ENCODE assay signal across 39 cellular contexts in the genomic region with DNA sequence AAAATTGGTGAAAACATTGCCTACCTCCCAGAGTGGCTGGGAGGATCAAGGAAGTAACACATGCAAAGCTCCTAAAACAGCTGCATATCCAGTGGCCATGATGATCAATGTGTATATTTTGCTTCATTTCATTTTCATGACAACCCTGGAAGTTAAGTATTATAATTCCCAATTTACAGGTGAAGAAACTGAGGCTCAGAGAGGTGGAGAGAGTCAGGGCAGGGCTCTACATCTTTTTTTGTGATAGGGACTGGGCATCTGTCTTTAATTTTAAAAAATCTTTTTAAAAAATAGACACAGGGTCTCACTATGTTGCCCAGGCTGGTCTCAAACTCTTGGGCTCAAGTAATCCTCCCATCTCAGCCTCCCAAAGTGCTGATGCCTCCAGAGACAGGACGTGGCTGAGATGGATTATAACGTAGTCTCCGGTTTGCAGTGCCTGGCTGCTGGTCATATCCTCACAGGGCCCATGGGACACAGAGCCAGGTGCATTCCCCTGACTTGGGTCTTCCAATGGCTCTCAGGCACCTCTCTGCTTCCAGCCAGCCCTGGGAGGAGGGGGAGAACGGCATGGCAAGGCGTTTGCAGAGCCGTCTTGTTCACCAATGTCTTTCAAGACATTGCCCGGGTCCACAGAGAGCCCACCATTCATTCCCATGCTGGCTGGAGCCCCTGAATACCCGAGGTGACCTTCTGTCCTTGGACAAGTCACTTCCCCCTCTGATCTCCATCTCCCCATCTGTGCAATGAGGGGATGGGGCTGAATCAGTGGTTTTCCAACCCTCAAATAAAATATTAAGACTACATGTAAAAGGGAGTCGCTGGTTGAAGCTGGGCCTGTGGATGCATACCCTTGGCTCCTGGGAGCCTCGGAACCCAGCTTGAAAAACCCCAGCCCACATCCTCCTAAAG. TPM values are rescaled to one million over a fixed set of nuclear protein-coding genes. Genes with fewer than 3 reads are reported as not detected.
"Had no signal": no experiment of that assay in that cellular context is flagged by ENCODE, and none has a peak within 500 bp of the region (broad histone marks: within the 10 kb centered on the region; RNA-seq: fewer than 3 reads in every experiment).

No MANE protein-coding gene starts in this region.

- ATAC-seq: gastroesophageal sphincter; stimulated activated memory B cell treated with anti-CD40 and anti-IgM and Interleukin-4, amounts not matched to agents 10 μg/mL and 1 μg/mL and 100 μg/mL, for 72 hours; stimulated activated naive CD8-positive, alpha-beta T cell treated with anti-CD3 and anti-CD28 coated beads, Interleukin-15, amount 100 ng/mL, for 72 hours had no signal

- H3K4me3 Mint-ChIP-seq: activated naive CD8-positive, alpha-beta T cell; central memory CD8-positive, alpha-beta T cell; nephron progenitor cell; stimulated activated memory B cell treated with anti-CD40 and anti-IgM and Interleukin-4, amounts not matched to agents 10 μg/mL and 1 μg/mL and 100 μg/mL, for 72 hours; stimulated activated naive CD8-positive, alpha-beta T cell treated with anti-CD3 and anti-CD28 coated beads, Interleukin-15, amount 100 ng/mL, for 72 hours; T-helper 2 cell treated with Interferon-gamma antibody and Interleukin-4, amounts not matched to agents 5 μg/mL and 100 μg/mL, for 36 hours had no signal

- H3K9me3 Mint-ChIP-seq: central memory CD8-positive, alpha-beta T cell; nephron progenitor cell; stimulated activated memory B cell treated with anti-CD40 and anti-IgM and Interleukin-4, amounts not matched to agents 10 μg/mL and 1 μg/mL and 100 μg/mL, for 72 hours; stimulated activated naive CD8-positive, alpha-beta T cell treated with anti-CD3 and anti-CD28 coated beads, Interleukin-15, amount 100 ng/mL, for 72 hours; T-helper 2 cell treated with Interferon-gamma antibody and Interleukin-4, amounts not matched to agents 5 μg/mL and 100 μg/mL, for 36 hours had no signal

- H3K27ac ChIP-seq: gastroesophageal sphincter, left lung, neutrophil, prostate gland, sigmoid colon, thyroid gland had no signal

- FAIRE-seq: bronchial epithelial cell, colon, urothelium cell line had no signal

- H3K27me3 ChIP-seq: ovary, thyroid gland had no signal

- H3K36me3 ChIP-seq: gastroesophageal sphincter, left lung, neutrophil, ovary, prostate gland, sigmoid colon, thyroid gland had no signal

- H3K4me2 ChIP-seq: smooth muscle cell had no signal

- H3K27ac Mint-ChIP-seq: activated naive CD8-positive, alpha-beta T cell; stimulated activated memory B cell treated with anti-CD40 and anti-IgM and Interleukin-4, amounts not matched to agents 10 μg/mL and 1 μg/mL and 100 μg/mL, for 72 hours; T-helper 2 cell treated with Interferon-gamma antibody and Interleukin-4, amounts not matched to agents 5 μg/mL and 100 μg/mL, for 36 hours had no signal

- DNase-seq: activated CD4-positive, alpha-beta T cell treated with anti-CD3 and anti-CD28 coated beads for 4 hours; activated CD4-positive, alpha-beta T cell treated with anti-CD3 and anti-CD28 coated beads, Interleukin-2, amount 50 U/mL, for 4 hours; activated CD8-positive, alpha-beta memory T cell treated with anti-CD3 and anti-CD28 coated beads for 24 hours; activated effector memory CD4-positive, alpha-beta T cell treated with Interleukin-2 at 50 U/mL for 16 hours; activated naive CD4-positive, alpha-beta T cell treated with Interleukin-2 at 50 U/mL for 16 hours; anterior cingulate cortex; effector memory CD4-positive, alpha-beta T cell; hippocampal formation; kidney glomerular epithelial cell; left lung; mesendoderm; nephron progenitor cell; retina; sigmoid colon; stimulated activated CD4-positive, alpha-beta T cell treated with anti-CD3 and anti-CD28 coated beads, Interleukin-1b, Interleukin-23, amount 100 ng/mL, for 48 hours; stimulated activated CD4-positive, alpha-beta T cell treated with anti-CD3 and anti-CD28 coated beads, Interleukin-4, amount 100 ng/mL, for 4 hours; stimulated activated CD8-positive, alpha-beta memory T cell treated with anti-CD3 and anti-CD28 coated beads, Interleukin-4, amount 100 ng/mL, for 48 hours; stimulated activated naive CD8-positive, alpha-beta T cell treated with anti-CD3 and anti-CD28 coated beads, Interleukin-15, amount 100 ng/mL, for 72 hours; substantia nigra; T-helper 1 cell; thyroid gland had no signal

- H3K4me3 ChIP-seq: gastroesophageal sphincter, left lung, lung, mucosa of descending colon, ovary, prostate gland, sigmoid colon, smooth muscle cell, thyroid gland had no signal

- H3K9me3 ChIP-seq: gastroesophageal sphincter, left lung, mucosa of descending colon, neutrophil, ovary, prostate gland, sigmoid colon, thyroid gland had no signal

- H3K36me3 Mint-ChIP-seq: activated naive CD8-positive, alpha-beta T cell; stimulated activated memory B cell treated with anti-CD40 and anti-IgM and Interleukin-4, amounts not matched to agents 10 μg/mL and 1 μg/mL and 100 μg/mL, for 72 hours had no signal

- H3K4me1 Mint-ChIP-seq: nephron progenitor cell had no signal

- H3K27me3 Mint-ChIP-seq: activated naive CD8-positive, alpha-beta T cell; stimulated activated naive CD8-positive, alpha-beta T cell treated with anti-CD3 and anti-CD28 coated beads, Interleukin-15, amount 100 ng/mL, for 72 hours had no signal

- H3K4me1 ChIP-seq: prostate gland, thyroid gland had no signal

RNA-seq across cellular contexts. Expression of a gene that starts 38.4 kb away (rescaled TPM):
- total RNA-seq: bronchial epithelial cell, dermis microvascular lymphatic vessel endothelial cell, fibroblast of lung, fibroblast of villous mesenchyme, gastroesophageal sphincter, prostate gland, smooth muscle cell, thyroid gland had no signal
- polyA plus RNA-seq: fibroblast of lung, smooth muscle cell had no signal

RNA-seq across cellular contexts. Expression of a gene that starts 57.0 kb away (rescaled TPM):
- total RNA-seq: bronchial epithelial cell, dermis microvascular lymphatic vessel endothelial cell, fibroblast of lung, fibroblast of villous mesenchyme, gastroesophageal sphincter, lung, mucosa of descending colon, ovary, sigmoid colon, smooth muscle cell, thyroid gland had no signal
- polyA plus RNA-seq: adipose tissue, fibroblast of lung, lung, ovary, sigmoid colon, smooth muscle cell had no signal
